Comparison of ENCODE assay signal across 8 cellular contexts in genomic region chr14:20609215-20610001, GRCh38. TPM values are rescaled to one million over a fixed set of nuclear protein-coding genes. Genes with fewer than 3 reads are reported as not detected.
A peak's percentile ranks its signal among the peaks of the same experiment; 100 is the strongest.
DNase-seq lines count a peak whose midpoint lies in the region; ATAC-seq and TF ChIP-seq lines count a peak whose summit lies in the region.

No MANE protein-coding gene starts in this region.

- peak overlapping the region; percentile 88 for H3K4me3 ChIP-seq in HUES64 (ENCODE audit: low read length)
- peak overlapping the region; percentile 79 to 86 for H3K4me3 ChIP-seq in esophagus (ENCODE audit: low read depth in 1 of 2, low read length in 2 of 2)
- H3K4me3 ChIP-seq in stomach, result peak overlapping the region; percentile 87 to 94 (median 91)

- no peak for ATAC-seq in GM18861 (IDR thresholded peaks at IDR 0.05; ENCODE audit: unreplicated experiment)

- H3K27ac ChIP-seq in HUES64 (ENCODE audit: low read depth, low read length), result no peak overlapping the region
- H3K27ac ChIP-seq in esophagus (ENCODE audit: low read depth in 2 of 2, low read length in 1 of 2), result peak overlapping the region; percentile 29 to 74
- H3K27ac ChIP-seq in stomach, result peak overlapping the region; percentile 67 to 89 (median 80)

- H3K4me1 ChIP-seq in HUES64 (ENCODE audit: insufficient read depth, low read length), result peaks cover 6% of the 10 kb centered on the region; the same call in 1 of the 2 replicates
- H3K4me1 ChIP-seq in esophagus (ENCODE audit: control insufficient read depth in 2 of 2, insufficient read depth in 2 of 2, low read length in 1 of 2), result no peaks in the 10 kb centered on the region
- H3K4me1 ChIP-seq in stomach, result peaks cover 9 to 51% (median 37%) of the 10 kb centered on the region in 4 donors

- DNase-seq in GM04504 (ENCODE audit: low read depth) (peak; percentile 77), NOMO-1 (lab: John Stamatoyannopoulos, UW; ENCODE audit: unreplicated experiment in 2 of 2) (peak; percentile 58 to 89), mucosa of gallbladder (ENCODE audit: low spot score) (peak; percentile 80), stomach (peak; percentile 76)
- DNase-seq in activated CD8-positive, alpha-beta memory T cell treated with anti-CD3 and anti-CD28 coated beads, Interleukin-2, amount 50 U/mL, for 48 hours, result peak; percentile 83

- intact Hi-C loops in stomach (cut with DNase I; ENCODE audit: low total_unique reads), result loop anchor here (5.0 to 10.0 kb wide), 2 partner anchors 75 to 282 kb away; no protein-coding TSS in a partner anchor

- peak in 5 of 7 experiments; percentile 74 to 98 (median 91) for TF ChIP-seq CTCF in stomach (IDR thresholded peaks at IDR 0.05)

- no peaks in the 10 kb centered on the region for H3K36me3 ChIP-seq in HUES64 (ENCODE audit: insufficient read depth, low read length)
- no peaks in the 10 kb centered on the region for H3K36me3 ChIP-seq in esophagus (ENCODE audit: control insufficient read depth in 2 of 2, insufficient read depth in 2 of 2, low read length in 1 of 2)
- H3K36me3 ChIP-seq in stomach, result no peaks in the 10 kb centered on the region

- TF ChIP-seq EP300 in stomach (IDR thresholded peaks at IDR 0.05), result no peak

- TF ChIP-seq POLR2A in stomach (IDR thresholded peaks at IDR 0.05), result no peak

- H3K9ac ChIP-seq in HUES64 (ENCODE audit: low read depth, low read length), result peak overlapping the region; percentile 67

- H3K9me3 ChIP-seq in HUES64 (ENCODE audit: insufficient read depth, low read depth, low read length), result no peaks in the 10 kb centered on the region
- H3K9me3 ChIP-seq in esophagus (ENCODE audit: control insufficient read depth in 2 of 2, insufficient read depth in 1 of 2, low read depth in 1 of 2, low read length in 1 of 2), result no peaks in the 10 kb centered on the region
- H3K9me3 ChIP-seq in stomach, result no peaks in the 10 kb centered on the region

- WGBS in HUES64, result under 1% methylated on average over 43 of the region's 44 CpGs
- 0 to 1% methylated on average over 44 of the region's 44 CpGs for WGBS in esophagus, 2 donors
- 0 to 1% (median 1%) methylated on average over 40 to 44 of the region's 44 CpGs for WGBS in stomach, 5 donors

- H3K27me3 ChIP-seq in HUES64 (ENCODE audit: insufficient read depth, low read length), result no peaks in the 10 kb centered on the region
- no peaks in the 10 kb centered on the region for H3K27me3 ChIP-seq in esophagus (ENCODE audit: control insufficient read depth in 1 of 2, insufficient read depth in 2 of 2, low read length in 2 of 2)
- no peaks in the 10 kb centered on the region for H3K27me3 ChIP-seq in stomach

RNA-seq across cellular contexts. Expression of gene RNASE12, which starts 18.2 kb away (rescaled TPM):
- not detected for polyA plus RNA-seq in HUES64 (2013, experiment 1 of 2)
- polyA plus RNA-seq in HUES64 (2013, experiment 2 of 2), result not detected
- polyA plus RNA-seq in esophagus (not detected), stomach (not detected)
- total RNA-seq in mucosa of gallbladder (not detected), stomach (not detected)

RNA-seq across cellular contexts. Expression of gene RNASE11, which starts 21.6 kb away (rescaled TPM):
- polyA plus RNA-seq in HUES64 (2013, experiment 1 of 2), result not detected
- polyA plus RNA-seq in HUES64 (2013, experiment 2 of 2), result not detected
- polyA plus RNA-seq in esophagus (not detected), stomach (not detected)
- total RNA-seq in mucosa of gallbladder (not detected), stomach (not detected)

RNA-seq across cellular contexts. Expression of gene OR6S1, which starts 32.1 kb away (rescaled TPM):
- polyA plus RNA-seq in HUES64 (2013, experiment 1 of 2), result not detected
- not detected for polyA plus RNA-seq in HUES64 (2013, experiment 2 of 2)
- polyA plus RNA-seq in esophagus, result not detected
- not detected for total RNA-seq in mucosa of gallbladder
- total RNA-seq in stomach, result not detected
- not detected for polyA plus RNA-seq in stomach

RNA-seq across cellular contexts. Expression of gene RNASE9, which starts 48.6 kb away (rescaled TPM):
- not detected for polyA plus RNA-seq in HUES64 (2013, experiment 1 of 2)
- polyA plus RNA-seq in HUES64 (2013, experiment 2 of 2), result not detected
- polyA plus RNA-seq in esophagus (not detected), stomach (not detected)
- total RNA-seq in mucosa of gallbladder (not detected), stomach (not detected)
